In genomic region chr17:35731932-35732805, GRCh38 we compare ENCODE assay signal across 8 cellular contexts. TPM values are rescaled to one million over a fixed set of nuclear protein-coding genes. Genes with fewer than 3 reads are reported as not detected.
DNase-seq lines count a peak whose midpoint lies in the region; ATAC-seq and TF ChIP-seq lines count a peak whose summit lies in the region.

No MANE protein-coding gene starts in this region.

- H3K36me3 ChIP-seq in left ventricle myocardium inferior: no peaks in the 10 kb centered on the region
- no peaks in the 10 kb centered on the region for H3K36me3 ChIP-seq in sigmoid colon
- no peaks in the 10 kb centered on the region for H3K36me3 ChIP-seq in OCI-LY7 (ENCODE audit: insufficient read depth, low read length)

- no peaks in the 10 kb centered on the region for H3K79me2 ChIP-seq in OCI-LY7 (ENCODE audit: insufficient read depth, low read depth, low read length)

- DNase-seq in GM13977 (ENCODE audit: low spot score) (peak; percentile 51), WTC11 (ENCODE audit: low spot score) (no peak), left ventricle myocardium inferior (no peak), sigmoid colon (no peak), SK-N-DZ (ENCODE audit: low spot score) (no peak), RPMI8226 (no peak), OCI-LY7 (ENCODE audit: low spot score) (no peak)

- ATAC-seq in WTC11: peak; percentile 32
- ATAC-seq in HG03108 (IDR thresholded peaks at IDR 0.05; ENCODE audit: unreplicated experiment): no peak

- POLR2A ChIA-PET in WTC11 (lab: Charles Lee) (interaction anchor here (0.5 to 1.6 kb wide), 5 partner anchors 7 to 116 kb away, joined by 3 to 7 read pairs (median 3); partner anchors contain the start of gene TAF15), OCI-LY7 (lab: Charles Lee) (no interaction called here)

- in situ Hi-C loops in GM13977 (cut with MboI; ENCODE audit: low pct_unique_long_range_greater_than_20kb, low sequenced_read_pairs, unreplicated experiment): loop anchor here (25.0 kb wide), 1 partner anchor 120 kb away; no protein-coding TSS in a partner anchor

- no peaks in the 10 kb centered on the region for H3K9me3 Mint-ChIP-seq in WTC11

- H4K20me1 ChIP-seq in OCI-LY7 (ENCODE audit: insufficient read depth, low read length): no peaks in the 10 kb centered on the region

- H3K4me3 ChIP-seq in left ventricle myocardium inferior (peak overlapping the region; percentile 77), sigmoid colon (peak overlapping the region; percentile 45 to 89 (median 74)), OCI-LY7 (ENCODE audit: low read depth, low read length, poor library complexity, severe bottlenecking) (no peak overlapping the region)

- H2AFZ ChIP-seq in OCI-LY7 (ENCODE audit: low read length): no peak overlapping the region

- H3K4me2 ChIP-seq in OCI-LY7 (ENCODE audit: low read length): no peak overlapping the region

- peak overlapping the region; percentile 35 for H3K27ac ChIP-seq in left ventricle myocardium inferior (replicated peaks)
- peak overlapping the region; percentile 31 to 62 (median 47) for H3K27ac ChIP-seq in sigmoid colon
- H3K27ac ChIP-seq in OCI-LY7 (ENCODE audit: low read depth, low read length, poor library complexity, severe bottlenecking): no peak overlapping the region

- no peaks in the 10 kb centered on the region for H3K9me2 ChIP-seq in OCI-LY7 (ENCODE audit: insufficient read depth, low read length)

- TF ChIP-seq EP300 in sigmoid colon (IDR thresholded peaks at IDR 0.05): no peak

- H3K4me1 Mint-ChIP-seq in WTC11: peaks cover 35% of the 10 kb centered on the region

- no peaks in the 10 kb centered on the region for H3K36me3 Mint-ChIP-seq in WTC11

- H3K27me3 Mint-ChIP-seq in WTC11 (ENCODE audit: low read depth): peaks cover 16% of the 10 kb centered on the region

- no peak for TF ChIP-seq POLR2A in sigmoid colon (IDR thresholded peaks at IDR 0.05)

- peak overlapping the region; percentile 85 for H3K4me3 Mint-ChIP-seq in WTC11

- intact Hi-C loops in left ventricle myocardium inferior (cut with micrococcal nuclease): no loop called here
- intact Hi-C loops in sigmoid colon (cut with DNase I): no loop called here
- intact Hi-C loops in OCI-LY7 (cut with micrococcal nuclease; ENCODE audit: unreplicated experiment): no loop called here

- H3K4me1 ChIP-seq in left ventricle myocardium inferior (peaks cover 24% of the 10 kb centered on the region), sigmoid colon (peaks cover 0 to 21% (median 18%) of the 10 kb centered on the region in 4 donors), OCI-LY7 (ENCODE audit: insufficient read depth, low read length, poor library complexity, severe bottlenecking) (peaks cover 9% of the 10 kb centered on the region)

- TF ChIP-seq CTCF in GM13977 (IDR thresholded peaks at IDR 0.05; ENCODE audit: extremely low read depth, insufficient read depth, missing control alignments) (no peak), WTC11 (IDR thresholded peaks at IDR 0.05) (no peak), left ventricle myocardium inferior (IDR thresholded peaks at IDR 0.05; ENCODE audit: borderline replicate concordance) (no peak), sigmoid colon (IDR thresholded peaks at IDR 0.05) (no peak), OCI-LY7 (conservative IDR thresholded peaks at IDR 0.05; ENCODE audit: low read length) (no peak)

- H3K9me3 ChIP-seq in left ventricle myocardium inferior (replicated peaks): no peaks in the 10 kb centered on the region
- no peaks in the 10 kb centered on the region for H3K9me3 ChIP-seq in sigmoid colon
- no peaks in the 10 kb centered on the region for H3K9me3 ChIP-seq in OCI-LY7 (ENCODE audit: low read length)

- no peak overlapping the region for H3K27ac Mint-ChIP-seq in WTC11

- no TSS peak for BruUV-seq in OCI-LY7 (replicated peaks; lab: Mats Ljungman, UMichigan)

- H3K27me3 ChIP-seq in left ventricle myocardium inferior (ENCODE audit: low read depth): no peaks in the 10 kb centered on the region
- H3K27me3 ChIP-seq in sigmoid colon: no peaks in the 10 kb centered on the region

- CTCF ChIA-PET in WTC11 (lab: Charles Lee) (interaction anchor here (0.9 to 8.1 kb wide), 10 partner anchors 9 to 139 kb away, joined by 3 to 85 read pairs (median 10); partner anchors contain the start of gene TAF15), OCI-LY7 (lab: Charles Lee; ENCODE audit: unreplicated experiment) (no interaction called here)

- 23% methylated on average over 40 to 45 of the region's 45 CpGs for WGBS in sigmoid colon, 2 donors

TF ChIP-seq in WTC11, 78 proteins besides CTCF, POLR2A, EP300 and RAD21:
- TF ChIP-seq MAX (CRISPR knock-in tag; IDR thresholded peaks at IDR 0.05): peak; percentile 2; the same call in 1 of the 2 replicates
- TF ChIP-seq RELA (CRISPR knock-in tag; IDR thresholded peaks at IDR 0.05; ENCODE audit: borderline replicate concordance): no peak

RNA-seq across cellular contexts. Expression of gene RASL10B, which starts 0.7 kb away (rescaled TPM):
- total RNA-seq in WTC11 (2021): 17.4 to 25.4 TPM (median 25.3 TPM) in 3 replicates
- total RNA-seq in left ventricle myocardium inferior: 18.4 TPM
- 1 to 10 TPM; 3.6 to 5.5 (median 3.8) TPM for total RNA-seq in sigmoid colon
- 1 to 10 TPM in 1 of 3 donors, under 1 TPM in 1, not detected in 1; 0.60 to 1.8 TPM for polyA plus RNA-seq in sigmoid colon
- 25.0 and 26.3 TPM in 2 replicates for polyA plus RNA-seq in SK-N-DZ (2014; cell fraction: cytosol; rRNA removed)
- 15.5 and 20.3 TPM in 2 replicates for polyA plus RNA-seq in SK-N-DZ (2014; cell fraction: nucleus; rRNA removed)
- not detected in 2 replicates for total RNA-seq in OCI-LY7 (2014; rRNA removed; shearing (Covaris generic))
- total RNA-seq in OCI-LY7 (2022): not detected in 2 replicates

RNA-seq across cellular contexts. Expression of gene GAS2L2, which starts 20.9 kb away (rescaled TPM):
- total RNA-seq in WTC11 (2021): 0.07 to 0.30 TPM (median 0.15 TPM) in 3 replicates
- total RNA-seq in left ventricle myocardium inferior: 0.08 TPM
- not detected for total RNA-seq in sigmoid colon
- polyA plus RNA-seq in sigmoid colon: under 1 TPM in 1 of 3 donors, not detected in 2; 0.06 TPM
- not detected in 2 replicates for polyA plus RNA-seq in SK-N-DZ (2014; cell fraction: cytosol; rRNA removed)
- not detected in 2 replicates for polyA plus RNA-seq in SK-N-DZ (2014; cell fraction: nucleus; rRNA removed)
- not detected in 2 replicates for total RNA-seq in OCI-LY7 (2014; rRNA removed; shearing (Covaris generic))
- 0.21 TPM in 1 of 2 replicates, not detected in the other for total RNA-seq in OCI-LY7 (2022)

RNA-seq across cellular contexts. Expression of gene C17orf50, which starts 28.5 kb away (rescaled TPM):
- total RNA-seq in WTC11 (2021) (0.30 to 0.89 TPM (median 0.35 TPM) in 3 replicates), left ventricle myocardium inferior (not detected), sigmoid colon (not detected), OCI-LY7 (2022) (not detected in 2 replicates)
- under 1 TPM in 1 of 3 donors, not detected in 2; 0.07 TPM for polyA plus RNA-seq in sigmoid colon
- polyA plus RNA-seq in SK-N-DZ (2014; cell fraction: cytosol; rRNA removed): 0.22 TPM in 1 of 2 replicates, not detected in the other
- polyA plus RNA-seq in SK-N-DZ (2014; cell fraction: nucleus; rRNA removed): not detected in 2 replicates
- not detected in 2 replicates for total RNA-seq in OCI-LY7 (2014; rRNA removed; shearing (Covaris generic))
